7 cellular contexts compared by ENCODE assay signal in the genomic region with DNA sequence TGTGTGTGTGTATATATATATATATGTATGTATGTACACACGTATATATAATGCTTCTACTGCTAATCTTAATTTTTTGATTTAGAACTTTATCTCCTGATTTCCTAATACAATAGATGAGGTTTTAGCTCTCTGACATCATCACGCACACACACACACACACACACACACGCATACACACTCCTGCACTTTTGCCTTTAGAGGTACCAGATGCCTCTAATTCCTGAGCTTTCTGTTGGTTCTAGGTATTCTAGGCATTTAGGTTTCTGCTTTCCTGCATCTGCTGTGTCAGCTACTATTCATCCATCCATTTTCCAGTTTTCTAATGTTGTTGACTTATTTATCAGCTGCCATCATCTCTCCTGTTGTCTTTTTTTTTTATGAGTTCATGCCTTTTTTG.
"Had no signal": no experiment of that assay in that cellular context is flagged by ENCODE, and none has a peak within 500 bp of the region (broad histone marks: within the 10 kb centered on the region; RNA-seq: fewer than 3 reads in every experiment).

No MANE protein-coding gene starts in this region.

- H3K36me3 Mint-ChIP-seq: IgD-negative memory B cell had no signal

- H3K4me3 ChIP-seq: GM23248 had no signal

- H3K9ac ChIP-seq: GM23248 had no signal

- H3K4me1 Mint-ChIP-seq: IgD-negative memory B cell had no signal

- FAIRE-seq: HepG2 had no signal

- H3K4me3 Mint-ChIP-seq: IgD-negative memory B cell had no signal

- H2AFZ ChIP-seq: GM23248 had no signal

- DNase-seq: GM23248, H7, HCEC 1CT, KG1 had no signal

- ATAC-seq: HepG2 had no signal

- H3K27ac Mint-ChIP-seq: IgD-negative memory B cell had no signal

- H3K27ac ChIP-seq: GM23248, HL-60 had no signal
